ENCODE assay signal across 2 cellular contexts in genomic region chr10:12589271-12589670, GRCh38.
TF ChIP-seq lines count a peak whose summit lies in the region.

No MANE protein-coding gene starts in this region.

TF ChIP-seq in GM12891, 5 proteins besides CTCF, POLR2A, EP300 and RAD21 (continued from another document):
- TF ChIP-seq PAX5 (IDR thresholded peaks at IDR 0.05; ENCODE audit: insufficient read depth, low read length, severe bottlenecking) (no peak), TAF1 (IDR thresholded peaks at IDR 0.05; ENCODE audit: low read depth, low read length) (no peak), SPI1 (IDR thresholded peaks at IDR 0.05; ENCODE audit: low read depth, low read length) (no peak)

TF ChIP-seq in GM12878, 131 proteins besides CTCF, POLR2A, EP300 and RAD21 (continued from another document):
- TF ChIP-seq MAX (IDR thresholded peaks at IDR 0.05; ENCODE audit: low read depth, low read length) = 0 out of 2 replicates have a peak, but pooled peaks have one; percentile 25
TF ChIP-seq in GM12878: peak in this region for 1.
